ENCODE assay signal across 8 cellular contexts in the genomic region with DNA sequence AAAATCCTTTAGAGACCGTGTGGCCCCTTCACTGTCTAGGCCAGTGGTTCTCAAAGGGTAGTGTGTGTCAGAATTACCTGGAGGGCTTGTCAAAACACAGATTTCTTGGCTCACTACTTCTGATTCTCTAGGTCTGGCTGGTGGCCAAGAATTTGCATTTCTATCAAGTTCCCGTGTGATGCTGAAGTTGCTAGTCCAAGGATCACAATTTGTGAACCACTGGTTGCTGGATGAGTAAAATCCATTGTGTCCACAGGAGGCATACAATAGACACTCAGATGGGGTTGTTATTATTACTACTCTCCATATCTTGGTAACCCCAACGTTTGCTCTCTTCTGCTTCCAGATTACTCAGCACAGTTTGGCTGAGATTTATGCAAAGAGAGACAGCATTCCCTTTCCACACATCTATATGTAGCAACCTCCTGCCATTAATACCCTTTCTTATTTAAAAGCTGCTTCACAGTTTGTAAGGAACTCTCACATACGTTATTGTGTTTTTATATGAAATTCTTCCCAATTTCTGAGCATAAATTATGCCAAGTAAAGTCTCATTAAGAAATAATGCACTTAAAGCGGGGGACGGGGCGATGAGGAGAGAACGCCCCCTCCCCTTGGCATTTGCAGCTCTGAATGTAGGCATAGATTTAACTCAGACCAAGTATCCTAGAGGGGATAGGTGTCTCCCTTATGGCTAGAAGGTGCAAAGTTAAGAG.
DNase-seq lines count a peak whose midpoint lies in the region; ATAC-seq and TF ChIP-seq lines count a peak whose summit lies in the region.

No MANE protein-coding gene starts in this region.

- peak; percentile 66 for DNase-seq in DMS79 treated with DMSO at 0.1 percent for 48 hours (lab: John Stamatoyannopoulos, UW)
- DNase-seq in NAMALWA (ENCODE audit: low spot score): peak; percentile 64
- no peak for DNase-seq in astrocyte of the cerebellum (ENCODE audit: low read depth)
- DNase-seq in kidney tubule cell (ENCODE audit: low spot score): peak; percentile 72
- peak in 1 of 49 donors; percentile 77 for DNase-seq in substantia nigra (lab: John Stamatoyannopoulos, UW)
- no peak for DNase-seq in NOMO-1 (lab: John Stamatoyannopoulos, UW; ENCODE audit: unreplicated experiment in 2 of 2)
- DNase-seq in KBM-7: no peak

- no peak for TF ChIP-seq CTCF in astrocyte of the cerebellum (IDR thresholded peaks at IDR 0.05; ENCODE audit: low read depth, low read length, missing control alignments)

- ATAC-seq in GM21423 (IDR thresholded peaks at IDR 0.05; ENCODE audit: unreplicated experiment): no peak

- H3K4me3 ChIP-seq in astrocyte of the cerebellum (ENCODE audit: low read depth, low read length): peak overlapping the region; percentile 60

- in situ Hi-C loops in astrocyte of the cerebellum (cut with HindIII; ENCODE audit: low sequenced_read_pairs): no loop called here
- in situ Hi-C loops in KBM-7 (cut with MboI; ENCODE audit: low pct_unique_long_range_greater_than_20kb, low sequenced_read_pairs): no loop called here

- H3K27ac ChIP-seq in substantia nigra (ENCODE audit: low read depth, low read length, poor library complexity, severe bottlenecking): peak overlapping the region; percentile 90

Comparison
In these comparisons a context has a peak if more than half of its experiments do, and no peak if none do; other contexts are left out.
1. DNase-seq: peak in DMS79 treated with DMSO at 0.1 percent for 48 hours (single experiment), NAMALWA (single experiment) and kidney tubule cell (single experiment); none in astrocyte of the cerebellum (single experiment), NOMO-1 (0 of 2) and KBM-7 (single experiment).